In the genomic region with DNA sequence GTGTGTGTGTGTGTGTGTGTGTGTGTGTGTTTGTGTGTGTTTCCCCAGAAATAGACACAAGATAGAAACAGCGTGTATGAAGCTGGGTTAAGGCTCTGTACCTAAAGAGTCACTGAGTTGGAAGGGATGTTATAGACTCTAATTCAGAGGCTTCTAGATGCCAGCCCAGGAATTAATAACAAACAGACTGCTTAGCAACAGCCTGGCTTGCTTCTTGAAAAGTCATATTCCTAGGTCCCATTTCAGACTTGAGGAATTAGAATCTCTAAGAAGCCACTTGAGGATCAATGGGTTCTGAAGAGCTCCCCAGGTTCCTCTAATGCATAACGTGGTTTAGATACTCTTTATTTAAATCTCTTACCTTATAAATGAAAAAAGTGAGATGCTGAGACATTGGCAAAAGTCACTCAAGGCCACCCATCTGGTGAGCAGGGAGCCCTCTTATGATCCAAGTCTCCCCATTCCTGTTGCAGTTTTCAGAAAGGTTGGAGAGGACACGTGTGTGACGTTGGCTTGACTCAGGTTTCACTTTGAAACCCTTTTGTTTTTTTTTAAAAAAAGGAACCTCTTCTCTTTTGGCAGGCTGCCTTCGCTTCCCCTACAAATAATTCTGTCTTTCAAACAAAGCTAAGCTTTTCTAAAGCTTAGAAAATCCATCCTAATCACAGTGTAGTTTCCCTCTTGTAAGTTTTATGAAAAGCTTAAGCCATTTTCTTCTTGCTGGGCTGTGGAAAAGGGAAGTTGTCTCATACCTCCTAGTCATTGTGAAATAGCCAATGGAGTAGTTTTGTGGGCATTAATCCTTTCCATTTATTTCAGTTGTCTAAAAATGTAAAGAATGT, we compare ENCODE assay signal across 12 cellular contexts.
DNase-seq lines count a peak whose midpoint lies in the region; ATAC-seq, FAIRE-seq and TF ChIP-seq lines count a peak whose summit lies in the region.
"Had no signal": no experiment of that assay in that cellular context is flagged by ENCODE, and none has a peak within 500 bp of the region (broad histone marks: within the 10 kb centered on the region; RNA-seq: fewer than 3 reads in every experiment).

No MANE protein-coding gene starts in this region.

- DNase-seq in activated T-cell treated with anti-CD3 and anti-CD28 coated beads, Interleukin-2, amount 50 U/mL, for 24 hours, result no peak
- DNase-seq in activated T-cell treated with anti-CD3 and anti-CD28 coated beads for 4 hours, result no peak
- peak; percentile 4 for DNase-seq in NCI-H69 (lab: John Stamatoyannopoulos, UW)
- DNase-seq in bronchial epithelial cell (ENCODE audit: low read depth), result peak; percentile 47
- no peak for DNase-seq in midbrain (lab: John Stamatoyannopoulos, UW)
- DNase-seq in stomach, result no peak
- DNase-seq: activated naive CD4-positive, alpha-beta T cell treated with anti-CD3 and anti-CD28 coated beads, Interleukin-2, amount 10 ng/mL, durations not matched to agents 7 days and 5 days; C1 segment of cervical spinal cord; mucosa of descending colon had no signal

- no peaks in the 10 kb centered on the region for H3K27me3 Mint-ChIP-seq in activated T-cell treated with anti-CD3 and anti-CD28 coated beads, Interleukin-2, amount 50 U/mL, for 24 hours
- H3K27me3 Mint-ChIP-seq: activated naive CD4-positive, alpha-beta T cell treated with anti-CD3 and anti-CD28 coated beads, Interleukin-2, amount 10 ng/mL, durations not matched to agents 7 days and 5 days had no signal

- no peak for FAIRE-seq in bronchial epithelial cell (lab: Jason Lieb, UNC)

- H3K9ac ChIP-seq in skeletal muscle satellite cell (ENCODE audit: low read depth, low read length), result no peak overlapping the region

- H3K9me3 ChIP-seq in skeletal muscle satellite cell (replicated peaks; ENCODE audit: low read length) (no peaks in the 10 kb centered on the region), stomach (peaks cover 0 to 1% (median 0%) of the 10 kb centered on the region in 4 donors)
- H3K9me3 ChIP-seq: mucosa of descending colon had no signal

- TF ChIP-seq POLR2A in stomach (IDR thresholded peaks at IDR 0.05), result no peak

- TF ChIP-seq EP300 in stomach (IDR thresholded peaks at IDR 0.05), result no peak

- H3K27ac ChIP-seq in stomach, result peak overlapping the region in 1 of 5 donors; percentile 9

- H3K27me3 ChIP-seq in bronchial epithelial cell (ENCODE audit: control insufficient read depth, insufficient read depth, low read length) (no peaks in the 10 kb centered on the region), skeletal muscle satellite cell (ENCODE audit: control insufficient read depth, insufficient read depth, low read length) (no peaks in the 10 kb centered on the region), stomach (no peaks in the 10 kb centered on the region)

- H3K4me3 Mint-ChIP-seq in activated T-cell treated with anti-CD3 and anti-CD28 coated beads, Interleukin-2, amount 50 U/mL, for 24 hours, result no peak overlapping the region
- H3K4me3 Mint-ChIP-seq: activated naive CD4-positive, alpha-beta T cell treated with anti-CD3 and anti-CD28 coated beads, Interleukin-2, amount 10 ng/mL, durations not matched to agents 7 days and 5 days had no signal

- TF ChIP-seq CTCF in bronchial epithelial cell (IDR thresholded peaks at IDR 0.05; ENCODE audit: insufficient read depth, low read length, severe bottlenecking) (no peak), stomach (IDR thresholded peaks at IDR 0.05) (no peak)

- peak overlapping the region; percentile 23 for H3K27ac Mint-ChIP-seq in activated T-cell treated with anti-CD3 and anti-CD28 coated beads, Interleukin-2, amount 50 U/mL, for 24 hours
- H3K27ac Mint-ChIP-seq: activated naive CD4-positive, alpha-beta T cell treated with anti-CD3 and anti-CD28 coated beads, Interleukin-2, amount 10 ng/mL, durations not matched to agents 7 days and 5 days had no signal

- no peak for ATAC-seq in GM21619 (IDR thresholded peaks at IDR 0.05; ENCODE audit: unreplicated experiment)
- ATAC-seq: HCT116, mucosa of descending colon had no signal

- H3K4me1 ChIP-seq in skeletal muscle satellite cell (ENCODE audit: control insufficient read depth, insufficient read depth, low read length) (peaks cover 8% of the 10 kb centered on the region), stomach (peaks cover 8 to 28% (median 19%) of the 10 kb centered on the region in 4 donors)

- peaks cover 12% of the 10 kb centered on the region for H3K4me1 Mint-ChIP-seq in activated T-cell treated with anti-CD3 and anti-CD28 coated beads, Interleukin-2, amount 50 U/mL, for 24 hours (ENCODE audit: low read depth)
- H3K4me1 Mint-ChIP-seq: activated naive CD4-positive, alpha-beta T cell treated with anti-CD3 and anti-CD28 coated beads, Interleukin-2, amount 10 ng/mL, durations not matched to agents 7 days and 5 days had no signal

- no peak overlapping the region for H3K4me3 ChIP-seq in bronchial epithelial cell (ENCODE audit: low read depth, low read length)
- H3K4me3 ChIP-seq in skeletal muscle satellite cell (ENCODE audit: low read length), result no peak overlapping the region
- H3K4me3 ChIP-seq in stomach, result no peak overlapping the region
- H3K4me3 ChIP-seq: mucosa of descending colon had no signal

- H3K36me3 ChIP-seq in bronchial epithelial cell (ENCODE audit: control insufficient read depth, insufficient read depth, low read length), result no peaks in the 10 kb centered on the region
- H3K36me3 ChIP-seq in skeletal muscle satellite cell (ENCODE audit: insufficient read depth, low read length), result no peaks in the 10 kb centered on the region
- H3K36me3 ChIP-seq in stomach, result no peaks in the 10 kb centered on the region

- peak overlapping the region; percentile 59 for H3K4me2 ChIP-seq in skeletal muscle satellite cell (ENCODE audit: low read length)

- 48 to 60% (median 52%) methylated on average over 5 of the region's 5 CpGs for WGBS in stomach, 5 donors

- intact Hi-C loops in stomach (cut with DNase I; ENCODE audit: low total_unique reads), result no loop called here

- no peaks in the 10 kb centered on the region for H3K36me3 Mint-ChIP-seq in activated T-cell treated with anti-CD3 and anti-CD28 coated beads, Interleukin-2, amount 50 U/mL, for 24 hours (ENCODE audit: low read depth)
- H3K36me3 Mint-ChIP-seq: activated naive CD4-positive, alpha-beta T cell treated with anti-CD3 and anti-CD28 coated beads, Interleukin-2, amount 10 ng/mL, durations not matched to agents 7 days and 5 days had no signal

- peaks cover 6% of the 10 kb centered on the region for H3K9me3 Mint-ChIP-seq in activated T-cell treated with anti-CD3 and anti-CD28 coated beads, Interleukin-2, amount 50 U/mL, for 24 hours

Comparison
In these comparisons a context has a peak if more than half of its experiments do, and no peak if none do; other contexts are left out.
1. DNase-seq: peak in NCI-H69 (single experiment) and bronchial epithelial cell (single experiment); none in activated T-cell treated with anti-CD3 and anti-CD28 coated beads, Interleukin-2, amount 50 U/mL, for 24 hours (single experiment), activated T-cell treated with anti-CD3 and anti-CD28 coated beads for 4 hours (single experiment), midbrain (single experiment) and stomach (single experiment).